In the genomic region with DNA sequence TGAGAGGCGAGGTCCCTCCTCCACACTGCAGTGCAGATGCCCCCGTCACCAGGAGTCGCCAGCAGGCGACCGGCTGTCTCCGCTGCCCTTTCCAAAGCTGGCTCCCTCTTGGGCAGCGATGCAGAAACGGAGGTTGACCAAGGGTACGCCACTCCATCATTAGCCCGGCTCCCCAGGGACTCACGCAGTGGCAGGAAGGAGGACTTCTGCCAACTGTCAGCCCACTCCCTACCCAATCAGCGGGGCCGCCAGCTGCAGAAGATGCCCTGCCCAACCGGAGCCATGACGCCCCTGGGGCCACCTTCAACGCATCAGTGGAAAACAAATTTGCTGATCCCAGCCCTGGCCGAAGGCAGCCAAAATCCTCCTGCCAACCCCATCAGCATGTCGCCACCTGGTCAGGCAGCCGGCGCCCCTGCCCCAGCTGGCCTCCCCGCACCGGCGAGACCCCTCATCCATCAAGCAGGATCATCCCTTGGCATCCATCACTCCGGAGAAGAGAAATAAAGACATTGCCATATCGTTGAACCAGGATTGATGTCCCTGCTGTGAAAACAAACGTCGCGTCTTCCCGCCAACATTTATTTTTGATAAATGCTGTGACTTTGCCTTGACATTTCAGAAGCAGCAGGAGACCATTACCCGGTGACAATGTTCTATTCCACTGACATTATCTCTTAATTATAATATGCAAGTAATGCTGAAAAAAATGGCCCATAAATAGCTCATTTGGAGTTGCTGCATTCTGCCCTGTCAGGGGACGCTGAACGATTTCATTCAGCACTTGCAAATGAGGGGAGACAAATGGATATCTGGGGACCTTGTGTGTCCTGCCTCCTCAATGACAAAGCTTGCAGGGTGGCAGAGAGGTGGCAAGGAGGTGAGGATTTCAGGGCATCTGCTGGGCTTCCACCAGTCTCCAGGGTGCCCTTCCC, we compare ENCODE assay signal across 15 cellular contexts.
DNase-seq lines count a peak whose midpoint lies in the region; ATAC-seq, FAIRE-seq and TF ChIP-seq lines count a peak whose summit lies in the region.
"Had no signal": no experiment of that assay in that cellular context is flagged by ENCODE, and none has a peak within 500 bp of the region (broad histone marks: within the 10 kb centered on the region; RNA-seq: fewer than 3 reads in every experiment).

No MANE protein-coding gene starts in this region.

- BruUV-seq in MCF 10A (replicated peaks; lab: Mats Ljungman, UMichigan): no TSS peak
- no TSS peak for BruUV-seq in HepG2 (replicated peaks; lab: Mats Ljungman, UMichigan)

- H3K27me3 Mint-ChIP-seq in CD14-positive monocyte (ENCODE audit: low read depth in 3 of 3) (peaks cover 0 to 11% (median 0%) of the 10 kb centered on the region in 3 donors), endodermal cell (ENCODE audit: insufficient read depth) (peaks cover 7% of the 10 kb centered on the region), MCF 10A (ENCODE audit: insufficient read depth, unreplicated experiment) (no peaks in the 10 kb centered on the region)
- H3K27me3 Mint-ChIP-seq in natural killer cell treated with Interleukin-12 subunit alpha and Interleukin-12 subunit beta and Interleukin-15 and Interleukin-18, amount 100 ng/mL, for 72 hours: peaks cover 45 to 56% of the 10 kb centered on the region in 2 donors

- POLR2A ChIA-PET in MCF 10A (lab: Yijun Ruan, JAX): interaction anchor here (0.6 to 0.7 kb wide), 2 partner anchors 12 to 294 kb away, joined by 3 read pairs; no protein-coding TSS in a partner anchor
- POLR2A ChIA-PET in HepG2 (lab: Yijun Ruan, JAX): no interaction called here

- in situ Hi-C loops in HepG2 (cut with HindIII; ENCODE audit: extremely low pct_ligation_motif_present, low pct_unique_long_range_greater_than_20kb): no loop called here

- no peak overlapping the region for H2AFZ ChIP-seq in HepG2 (ENCODE audit: low read length)

- no peak overlapping the region for H3K4me3 ChIP-seq in endodermal cell (ENCODE audit: low read length)
- no peak overlapping the region for H3K4me3 ChIP-seq in kidney (ENCODE audit: low read length in 2 of 2)
- H3K4me3 ChIP-seq in HepG2 (replicated peaks in 1 of 3; ENCODE audit: insufficient read depth in 1 of 3, low read depth in 2 of 3, low read length in 3 of 3): no peak overlapping the region
- H3K4me3 ChIP-seq: adrenal gland, GM12878, prostate gland had no signal

- H3K9ac ChIP-seq in endodermal cell (ENCODE audit: extremely low read depth, low read length, poor library complexity, severe bottlenecking) (no peak overlapping the region), kidney (ENCODE audit: low read length in 2 of 2) (no peak overlapping the region), HepG2 (ENCODE audit: insufficient read depth, low read depth, low read length) (no peak overlapping the region)

- H3K27me3 ChIP-seq in endodermal cell (ENCODE audit: control insufficient read depth, insufficient read depth, low read length, poor library complexity, severe bottlenecking) (no peaks in the 10 kb centered on the region), HepG2 (ENCODE audit: control insufficient read depth in 1 of 2, insufficient read depth in 2 of 2, low read length in 2 of 2) (peaks cover 5 to 44% of the 10 kb centered on the region in 2 experiments; a peak in 4 of 5 replicates)
- H3K27me3 ChIP-seq: adrenal gland had no signal

- no peak overlapping the region for H3K4me3 Mint-ChIP-seq in CD14-positive monocyte
- no peak overlapping the region for H3K4me3 Mint-ChIP-seq in endodermal cell
- no peak overlapping the region for H3K4me3 Mint-ChIP-seq in MCF 10A (ENCODE audit: unreplicated experiment)
- no peak overlapping the region for H3K4me3 Mint-ChIP-seq in natural killer cell treated with Interleukin-12 subunit alpha and Interleukin-12 subunit beta and Interleukin-15 and Interleukin-18, amount 100 ng/mL, for 72 hours

- H3K4me1 Mint-ChIP-seq in CD14-positive monocyte (peaks cover 98% of the 10 kb centered on the region), endodermal cell (peaks cover 13% of the 10 kb centered on the region), MCF 10A (ENCODE audit: insufficient read depth, unreplicated experiment) (peaks cover 33% of the 10 kb centered on the region)
- H3K4me1 Mint-ChIP-seq in natural killer cell treated with Interleukin-12 subunit alpha and Interleukin-12 subunit beta and Interleukin-15 and Interleukin-18, amount 100 ng/mL, for 72 hours (ENCODE audit: low read depth in 2 of 2): peaks cover 22 to 26% of the 10 kb centered on the region in 2 donors

- H3K36me3 ChIP-seq in endodermal cell (ENCODE audit: control insufficient read depth, insufficient read depth, low read length): no peaks in the 10 kb centered on the region
- no peaks in the 10 kb centered on the region for H3K36me3 ChIP-seq in kidney (ENCODE audit: control insufficient read depth in 1 of 2, insufficient read depth in 2 of 2, low read length in 2 of 2)
- H3K36me3 ChIP-seq in HepG2 (replicated peaks in 1 of 2; ENCODE audit: control insufficient read depth in 1 of 2, insufficient read depth in 2 of 2, low read length in 2 of 2): no peaks in the 10 kb centered on the region
- H3K36me3 ChIP-seq: adrenal gland, prostate gland had no signal

- intact Hi-C loops in CD14-positive monocyte (cut with micrococcal nuclease): no loop called here
- intact Hi-C loops in MCF 10A (cut with micrococcal nuclease): no loop called here
- intact Hi-C loops in kidney (cut with DNase I): no loop called here
- intact Hi-C loops in HepG2 (cut with micrococcal nuclease; ENCODE audit: unreplicated experiment): no loop called here

- peaks cover 9 to 18% of the 10 kb centered on the region in 2 donors for H3K36me3 Mint-ChIP-seq in CD14-positive monocyte
- H3K36me3 Mint-ChIP-seq in endodermal cell (ENCODE audit: low read depth): no peaks in the 10 kb centered on the region
- peaks cover 7% of the 10 kb centered on the region for H3K36me3 Mint-ChIP-seq in MCF 10A (ENCODE audit: insufficient read depth, unreplicated experiment)
- peaks cover 15% of the 10 kb centered on the region for H3K36me3 Mint-ChIP-seq in natural killer cell treated with Interleukin-12 subunit alpha and Interleukin-12 subunit beta and Interleukin-15 and Interleukin-18, amount 100 ng/mL, for 72 hours

- H3K79me2 ChIP-seq in HepG2 (ENCODE audit: insufficient read depth, low read length): no peaks in the 10 kb centered on the region

- no peak for FAIRE-seq in kidney (lab: Jason Lieb, UNC)
- FAIRE-seq in HepG2 (lab: Jason Lieb, UNC): no peak
- FAIRE-seq: GM12878, GM19239, urothelium cell line had no signal

- H3K4me2 ChIP-seq in HepG2 (ENCODE audit: low read depth, low read length): no peak overlapping the region

- no peaks in the 10 kb centered on the region for H4K20me1 ChIP-seq in HepG2 (ENCODE audit: insufficient read depth, low read length)

- no peak for ATAC-seq in natural killer cell treated with Interleukin-12 subunit alpha and Interleukin-12 subunit beta and Interleukin-15 and Interleukin-18, amount 100 ng/mL, for 72 hours
- ATAC-seq in HepG2: no peak
- ATAC-seq: activated CD4-positive, CD25-positive, alpha-beta regulatory T cell treated with anti-CD3 and anti-CD28 coated beads, Interleukin-2, amount 50 U/mL, for 24 hours; GM12878 had no signal

- H3K9me3 ChIP-seq in endodermal cell (ENCODE audit: control insufficient read depth, low read length): no peaks in the 10 kb centered on the region
- H3K9me3 ChIP-seq in kidney (ENCODE audit: control insufficient read depth in 1 of 2, low read length in 2 of 2): no peaks in the 10 kb centered on the region
- no peaks in the 10 kb centered on the region; the same call in 1 of the 2 replicates for H3K9me3 ChIP-seq in HepG2 (ENCODE audit: low read length)
- H3K9me3 ChIP-seq: adrenal gland, prostate gland had no signal

- DNase-seq in CD14-positive monocyte (ENCODE audit: low spot score) (no peak), NCI-H146 treated with DMSO at 0.1 percent for 48 hours (lab: John Stamatoyannopoulos, UW; ENCODE audit: unreplicated experiment) (peak; percentile 39), NCI-H526 treated with DMSO at 0.1 percent for 48 hours (lab: John Stamatoyannopoulos, UW) (peak; percentile 54), endodermal cell (no peak), MCF 10A (ENCODE audit: unreplicated experiment) (no peak), kidney (no peak), HepG2 (ENCODE audit: low spot score) (no peak)
- DNase-seq in natural killer cell treated with Interleukin-12 subunit alpha and Interleukin-12 subunit beta and Interleukin-15 and Interleukin-18, amount 100 ng/mL, for 72 hours (ENCODE audit: low spot score): no peak
- DNase-seq: activated T-cell treated with anti-CD3 and anti-CD28 coated beads for 4 hours, adrenal gland had no signal

- peak overlapping the region in 6 of 7 donors; percentile 83 to 98 (median 88) for H3K27ac Mint-ChIP-seq in CD14-positive monocyte
- H3K27ac Mint-ChIP-seq in endodermal cell: no peak overlapping the region
- no peak overlapping the region for H3K27ac Mint-ChIP-seq in MCF 10A (ENCODE audit: low read depth, unreplicated experiment)
- peak overlapping the region in 1 of 2 donors; percentile 59 for H3K27ac Mint-ChIP-seq in natural killer cell treated with Interleukin-12 subunit alpha and Interleukin-12 subunit beta and Interleukin-15 and Interleukin-18, amount 100 ng/mL, for 72 hours

- TF ChIP-seq RAD21 in HepG2 (CRISPR knock-in tag; IDR thresholded peaks at IDR 0.05): no peak

- TF ChIP-seq EP300 in HepG2 (IDR thresholded peaks at IDR 0.05; ENCODE audit: low read depth in 2 of 2, low read length in 2 of 2) (no peak), HepG2 (CRISPR knock-in tag; IDR thresholded peaks at IDR 0.05; ENCODE audit: borderline replicate concordance) (no peak)

- H3K27ac ChIP-seq in endodermal cell (ENCODE audit: low read depth, low read length): peak overlapping the region; percentile 32
- H3K27ac ChIP-seq in kidney (ENCODE audit: low read depth in 2 of 2, low read length in 2 of 2): peak overlapping the region in 1 of 2 donors; percentile 5
- no peak overlapping the region for H3K27ac ChIP-seq in HepG2 (ENCODE audit: extremely low read length, insufficient read depth, low read length)
- H3K27ac ChIP-seq: prostate gland had no signal

- no peak for TF ChIP-seq POLR2A in HepG2 (IDR thresholded peaks at IDR 0.05; ENCODE audit: insufficient read depth in 1 of 2, low read depth in 2 of 2, low read length in 2 of 2)

- H3K9me3 Mint-ChIP-seq in CD14-positive monocyte (peaks cover 3 to 11% (median 6%) of the 10 kb centered on the region in 7 donors), endodermal cell (peaks cover 21% of the 10 kb centered on the region), MCF 10A (ENCODE audit: unreplicated experiment) (peaks cover 9% of the 10 kb centered on the region)
- no peaks in the 10 kb centered on the region for H3K9me3 Mint-ChIP-seq in natural killer cell treated with Interleukin-12 subunit alpha and Interleukin-12 subunit beta and Interleukin-15 and Interleukin-18, amount 100 ng/mL, for 72 hours

- TF ChIP-seq CTCF in CD14-positive monocyte (IDR thresholded peaks at IDR 0.05): no peak
- no peak for TF ChIP-seq CTCF in endodermal cell (conservative IDR thresholded peaks at IDR 0.05)
- no peak for TF ChIP-seq CTCF in MCF 10A (IDR thresholded peaks at IDR 0.05; ENCODE audit: unreplicated experiment)
- no peak for TF ChIP-seq CTCF in kidney (IDR thresholded peaks at IDR 0.05; ENCODE audit: borderline replicate concordance, extremely low read depth, insufficient read depth)
- no peak for TF ChIP-seq CTCF in HepG2 (CRISPR knock-in tag; IDR thresholded peaks at IDR 0.05)

- H3K4me1 ChIP-seq in endodermal cell (ENCODE audit: control insufficient read depth, insufficient read depth, low read length) (no peaks in the 10 kb centered on the region), kidney (ENCODE audit: control insufficient read depth in 1 of 2, insufficient read depth in 1 of 2, low read depth in 1 of 2, low read length in 2 of 2) (peaks cover 11 to 17% of the 10 kb centered on the region in 2 donors), HepG2 (ENCODE audit: insufficient read depth, low read length) (peaks cover 10% of the 10 kb centered on the region)

- CTCF ChIA-PET in MCF 10A (lab: Yijun Ruan, JAX): interaction anchor here (0.6 to 3.6 kb wide), 3 partner anchors 7 to 565 kb away, joined by 3 to 36 read pairs (median 3); no protein-coding TSS in a partner anchor
- CTCF ChIA-PET in HepG2 (lab: Yijun Ruan, JAX; ENCODE audit: low intra/inter-chr PET ratio, low total read pairs): no interaction called here

- 77 to 85% methylated on average over 19 to 31 of the region's 32 CpGs for WGBS in endodermal cell (ENCODE audit: insufficient coverage in 1 of 2, insufficient read length in 1 of 2), 2 experiments
- 43% methylated on average over 23 of the region's 32 CpGs for whole genome bisulfite sequencing in HepG2 (ENCODE audit: low lambda C conversion rate)

Comparison
In these comparisons a context has a peak if more than half of its experiments do, and no peak if none do; other contexts are left out.
1. DNase-seq: peak in NCI-H146 treated with DMSO at 0.1 percent for 48 hours (single experiment) and NCI-H526 treated with DMSO at 0.1 percent for 48 hours (single experiment); none in CD14-positive monocyte (single experiment), endodermal cell (single experiment), MCF 10A (single experiment), kidney (single experiment), natural killer cell treated with Interleukin-12 subunit alpha and Interleukin-12 subunit beta and Interleukin-15 and Interleukin-18, amount 100 ng/mL, for 72 hours (single experiment) and HepG2 (single experiment).
2. H3K27ac Mint-ChIP-seq: peak in CD14-positive monocyte (6 of 7); none in endodermal cell (single experiment) and MCF 10A (single experiment).